In genomic region chr2:61016392-61017002, GRCh38 we compare ENCODE assay signal across 8 cellular contexts.
DNase-seq lines count a peak whose midpoint lies in the region; ATAC-seq and TF ChIP-seq lines count a peak whose summit lies in the region.

No MANE protein-coding gene starts in this region.

- no peak for TF ChIP-seq CTCF in WI38 (IDR thresholded peaks at IDR 0.05; ENCODE audit: low read depth, low read length)
- no peak for TF ChIP-seq CTCF in foreskin fibroblast (IDR thresholded peaks at IDR 0.05; ENCODE audit: low read depth, low read length)

- H3K4me3 ChIP-seq in WI38 (ENCODE audit: low read depth, low read length) (peak overlapping the region; percentile 100), foreskin fibroblast (ENCODE audit: low read depth in 1 of 2, low read length in 2 of 2) (peak overlapping the region; percentile 76 to 86), skeletal muscle cell (ENCODE audit: low read depth, low read length) (peak overlapping the region; percentile 98)

- ATAC-seq in HG02798 (IDR thresholded peaks at IDR 0.05; ENCODE audit: poor library complexity, unreplicated experiment): peak; percentile 3

- DNase-seq in NCI-H510A treated with DMSO at 0.1 percent for 48 hours (lab: John Stamatoyannopoulos, UW): peak; percentile 34
- DNase-seq in NCI-H510A (lab: John Stamatoyannopoulos, UW): no peak
- DNase-seq in foreskin fibroblast: peak in 1 of 2 donors; percentile 2
- no peak for DNase-seq in skeletal muscle cell (ENCODE audit: low read depth)
- DNase-seq in foreskin melanocyte: no peak
- DNase-seq in NCI-H1092 (lab: John Stamatoyannopoulos, UW): no peak
